ENCODE assay signal across 11 cellular contexts in the genomic region with DNA sequence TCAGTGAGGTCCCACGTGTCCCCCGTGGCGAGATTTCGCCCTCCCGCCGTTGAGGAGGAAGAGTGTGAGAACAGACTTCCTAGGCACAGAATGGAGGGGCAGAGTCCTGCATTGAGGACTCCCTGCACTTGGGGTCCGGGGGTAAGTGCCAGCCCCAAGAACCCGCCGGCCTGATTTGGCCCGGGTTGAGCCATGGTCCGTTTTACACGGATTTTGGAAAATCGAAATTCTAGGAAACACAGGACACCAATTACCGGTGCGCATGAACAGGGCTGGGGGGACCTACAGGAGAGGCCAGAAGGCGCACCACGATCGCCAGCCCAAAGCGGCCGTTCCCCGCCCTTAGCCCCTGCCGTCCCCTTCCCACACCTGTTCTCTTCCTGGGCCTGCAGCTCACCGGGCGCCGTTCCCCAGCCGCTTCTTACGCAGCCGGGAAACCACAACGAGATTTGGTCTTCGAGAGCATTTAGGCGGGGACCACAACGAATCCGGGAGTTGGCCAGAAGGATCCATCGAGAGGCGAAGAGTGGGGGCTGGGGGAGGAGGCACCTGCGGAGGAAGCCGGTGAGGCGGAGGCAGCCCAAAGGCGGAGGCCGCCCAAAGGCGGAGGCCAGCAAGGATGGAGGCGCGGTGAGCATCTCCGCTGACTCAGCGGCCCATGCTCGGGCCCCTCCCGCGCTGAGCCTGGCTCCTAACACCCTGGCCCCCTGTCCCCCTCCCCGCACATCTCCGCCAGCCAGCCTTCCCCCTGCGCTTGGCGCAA. TPM values are rescaled to one million over a fixed set of nuclear protein-coding genes. Genes with fewer than 3 reads are reported as not detected.
DNase-seq lines count a peak whose midpoint lies in the region; ATAC-seq and TF ChIP-seq lines count a peak whose summit lies in the region.
"Had no signal": no experiment of that assay in that cellular context is flagged by ENCODE, and none has a peak within 500 bp of the region (broad histone marks: within the 10 kb centered on the region; RNA-seq: fewer than 3 reads in every experiment).

No MANE protein-coding gene starts in this region.

- peak overlapping the region; percentile 41; the same call in 1 of the 2 replicates for H2AFZ ChIP-seq in KMS-11 (ENCODE audit: low read depth)

- no peaks in the 10 kb centered on the region for H3K9me3 Mint-ChIP-seq in activated T-helper 17 cell treated with anti-CD3 and anti-CD28 coated beads, Interleukin-2, amount 50 U/mL, for 72 hours
- H3K9me3 Mint-ChIP-seq in nephron progenitor cell, result peaks cover 14% of the 10 kb centered on the region

- H3K4me2 ChIP-seq in DOHH2 (ENCODE audit: low read length) (peak overlapping the region; percentile 20), KMS-11 (peak overlapping the region; percentile 46; the same call in 1 of the 2 replicates)

- H3K4me3 ChIP-seq in DOHH2 (ENCODE audit: low read length), result peak overlapping the region; percentile 12; the same call in 1 of the 2 replicates
- no peak overlapping the region for H3K4me3 ChIP-seq in KMS-11 (IDR thresholded peaks at IDR 0.05; ENCODE audit: insufficient read depth, low read depth, low read length)

- DNase-seq in nephron progenitor cell (peak; percentile 26), C1 segment of cervical spinal cord (lab: John Stamatoyannopoulos, UW) (no peak)
- DNase-seq: NCI-H226 had no signal

- H3K4me3 Mint-ChIP-seq in activated T-helper 17 cell treated with anti-CD3 and anti-CD28 coated beads, Interleukin-2, amount 50 U/mL, for 72 hours, result peak overlapping the region; percentile 54
- H3K4me3 Mint-ChIP-seq in nephron progenitor cell, result peak overlapping the region; percentile 49

- no peak for TF ChIP-seq CTCF in DOHH2 (IDR thresholded peaks at IDR 0.05; ENCODE audit: low read depth, low read length, poor library complexity, severe bottlenecking)
- no peak for TF ChIP-seq CTCF in KMS-11 (conservative IDR thresholded peaks at IDR 0.05; ENCODE audit: low read depth, low read length)
- no peak for TF ChIP-seq CTCF in nephron progenitor cell (IDR thresholded peaks at IDR 0.05)

- H3K36me3 Mint-ChIP-seq in activated T-helper 17 cell treated with anti-CD3 and anti-CD28 coated beads, Interleukin-2, amount 50 U/mL, for 72 hours (ENCODE audit: low read depth), result no peaks in the 10 kb centered on the region
- H3K36me3 Mint-ChIP-seq in nephron progenitor cell (ENCODE audit: low read depth), result no peaks in the 10 kb centered on the region

- H3K27me3 Mint-ChIP-seq in activated T-helper 17 cell treated with anti-CD3 and anti-CD28 coated beads, Interleukin-2, amount 50 U/mL, for 72 hours, result peaks cover 25% of the 10 kb centered on the region
- H3K27me3 Mint-ChIP-seq in nephron progenitor cell (ENCODE audit: low read depth, poor library complexity), result peaks cover 100% of the 10 kb centered on the region

- H3K9me2 ChIP-seq in DOHH2 (replicated peaks; ENCODE audit: control insufficient read depth, low read length), result no peaks in the 10 kb centered on the region

- H3K27me3 ChIP-seq in DOHH2 (ENCODE audit: control insufficient read depth, low read length) (peaks cover 52% of the 10 kb centered on the region), KMS-11 (ENCODE audit: insufficient read depth, low read depth) (peaks cover 53% of the 10 kb centered on the region)

- H3K4me1 Mint-ChIP-seq in activated T-helper 17 cell treated with anti-CD3 and anti-CD28 coated beads, Interleukin-2, amount 50 U/mL, for 72 hours, result peaks cover 5% of the 10 kb centered on the region
- H3K4me1 Mint-ChIP-seq in nephron progenitor cell, result peaks cover 15% of the 10 kb centered on the region

- H3K4me1 ChIP-seq in DOHH2 (ENCODE audit: control insufficient read depth, low read length) (peaks cover 14% of the 10 kb centered on the region), KMS-11 (ENCODE audit: low read depth, poor library complexity, severe bottlenecking) (peaks cover 4% of the 10 kb centered on the region)

- H3K9ac ChIP-seq in KMS-11, result no peak overlapping the region

- H3K36me3 ChIP-seq in DOHH2 (ENCODE audit: control insufficient read depth, low read length) (no peaks in the 10 kb centered on the region), KMS-11 (ENCODE audit: insufficient read depth) (no peaks in the 10 kb centered on the region)
- H3K36me3 ChIP-seq: esophagus muscularis mucosa had no signal

- H3F3A ChIP-seq in DOHH2 (ENCODE audit: control insufficient read depth, insufficient read depth), result 0 out of 2 replicates have a peak, but pooled peaks cover 3% of the 10 kb centered on the region

- H4K20me1 ChIP-seq in DOHH2 (ENCODE audit: control insufficient read depth, insufficient read depth, low read depth, low read length), result no peaks in the 10 kb centered on the region
- no peaks in the 10 kb centered on the region for H4K20me1 ChIP-seq in KMS-11 (ENCODE audit: insufficient read depth)

- H3K79me2 ChIP-seq in DOHH2 (ENCODE audit: control insufficient read depth, low read length) (no peaks in the 10 kb centered on the region), KMS-11 (ENCODE audit: insufficient read depth, low read depth) (no peaks in the 10 kb centered on the region)

- H3K27ac Mint-ChIP-seq in activated T-helper 17 cell treated with anti-CD3 and anti-CD28 coated beads, Interleukin-2, amount 50 U/mL, for 72 hours, result no peak overlapping the region
- no peak overlapping the region for H3K27ac Mint-ChIP-seq in nephron progenitor cell

- ATAC-seq in activated T-helper 17 cell treated with anti-CD3 and anti-CD28 coated beads, Interleukin-2, amount 50 U/mL, for 72 hours (replicated peaks), result peak; percentile 51
- ATAC-seq in GM18519 (IDR thresholded peaks at IDR 0.05; ENCODE audit: low FRiP score, unreplicated experiment), result no peak
- no peak for ATAC-seq in GM18858 (IDR thresholded peaks at IDR 0.05; ENCODE audit: unreplicated experiment)
- no peak for ATAC-seq in HG02852 (IDR thresholded peaks at IDR 0.05; ENCODE audit: unreplicated experiment)

- H3K27ac ChIP-seq in DOHH2 (ENCODE audit: low read depth, low read length), result no peak overlapping the region
- no peak overlapping the region for H3K27ac ChIP-seq in KMS-11
- H3K27ac ChIP-seq: esophagus muscularis mucosa had no signal

- no peaks in the 10 kb centered on the region for H3K9me3 ChIP-seq in DOHH2 (ENCODE audit: control insufficient read depth, insufficient read depth, low read length)
- H3K9me3 ChIP-seq: esophagus muscularis mucosa had no signal

RNA-seq across cellular contexts. Expression of a gene that starts 0.5 kb away (rescaled TPM):
- 1 to 10 TPM in 1 of 2 donors, under 1 TPM in 1; 0.39 to 1.4 TPM for total RNA-seq in activated T-helper 17 cell treated with anti-CD3 and anti-CD28 coated beads, Interleukin-2, amount 50 U/mL, for 72 hours
- total RNA-seq: omental fat pad had no signal

RNA-seq across cellular contexts. Expression of a gene that starts 6.3 kb away (rescaled TPM):
- total RNA-seq in activated T-helper 17 cell treated with anti-CD3 and anti-CD28 coated beads, Interleukin-2, amount 50 U/mL, for 72 hours, result 10 to 100 TPM; 22.0 to 32.8 TPM

RNA-seq across cellular contexts. Expression of a gene that starts 12.2 kb away (rescaled TPM):
- under 1 TPM; 0.74 to 0.76 TPM for total RNA-seq in activated T-helper 17 cell treated with anti-CD3 and anti-CD28 coated beads, Interleukin-2, amount 50 U/mL, for 72 hours
- total RNA-seq: esophagus muscularis mucosa, omental fat pad had no signal

RNA-seq across cellular contexts. Expression of a gene that starts 14.4 kb away (rescaled TPM):
- total RNA-seq in activated T-helper 17 cell treated with anti-CD3 and anti-CD28 coated beads, Interleukin-2, amount 50 U/mL, for 72 hours, result 1 to 10 TPM in 1 of 2 donors, under 1 TPM in 1; 0.39 to 1.3 TPM

RNA-seq across cellular contexts. Expression of a gene that starts 15.7 kb away (rescaled TPM):
- total RNA-seq in activated T-helper 17 cell treated with anti-CD3 and anti-CD28 coated beads, Interleukin-2, amount 50 U/mL, for 72 hours, result 100 to 1,000 TPM in 1 of 2 donors, 10 to 100 TPM in 1; 72.2 to 116 TPM
